ENCODE assay signal across 8 cellular contexts in genomic region chr6:135181333-135182119, GRCh38. TPM values are rescaled to one million over a fixed set of nuclear protein-coding genes. Genes with fewer than 3 reads are reported as not detected.
DNase-seq lines count a peak whose midpoint lies in the region; ATAC-seq, FAIRE-seq and TF ChIP-seq lines count a peak whose summit lies in the region.

No MANE protein-coding gene starts in this region.

- DNase-seq in GM12891 (ENCODE audit: insufficient read length, low spot score) (no peak), HuH-7 (ENCODE audit: low spot score) (peak; percentile 43), WERI-Rb-1 (peak; percentile 26), esophagus squamous epithelium (lab: John Stamatoyannopoulos, UW) (no peak), neural progenitor cell (ENCODE audit: low spot score) (peak; percentile 48), hippocampal formation (lab: John Stamatoyannopoulos, UW) (no peak), GM12892 (ENCODE audit: insufficient read length) (no peak)

- H3K4me1 Mint-ChIP-seq in neural progenitor cell: peaks cover 18% of the 10 kb centered on the region

- peaks cover 25% of the 10 kb centered on the region for H3K79me2 ChIP-seq in neural progenitor cell (ENCODE audit: low read depth)

- no peak for ATAC-seq in HG02884 (IDR thresholded peaks at IDR 0.05; ENCODE audit: unreplicated experiment)

- H3F3A ChIP-seq in neural progenitor cell (ENCODE audit: low read depth): peaks cover 17% of the 10 kb centered on the region

- H3K36me3 ChIP-seq in WERI-Rb-1 (peaks cover 5% of the 10 kb centered on the region; the same call in 1 of the 2 replicates), esophagus squamous epithelium (no peaks in the 10 kb centered on the region), neural progenitor cell (no peaks in the 10 kb centered on the region)

- H3K27me3 Mint-ChIP-seq in neural progenitor cell (ENCODE audit: insufficient read depth, low read depth): peaks cover 26% of the 10 kb centered on the region

- no peaks in the 10 kb centered on the region for H3K9me3 ChIP-seq in WERI-Rb-1 (ENCODE audit: severe bottlenecking)
- H3K9me3 ChIP-seq in esophagus squamous epithelium: no peaks in the 10 kb centered on the region
- H3K9me3 ChIP-seq in neural progenitor cell (ENCODE audit: low read depth): no peaks in the 10 kb centered on the region

- peak overlapping the region; percentile 92 for H3K4me3 Mint-ChIP-seq in neural progenitor cell

- FAIRE-seq in GM12891 (lab: Jason Lieb, UNC): peak; percentile 50
- no peak for FAIRE-seq in GM12892 (lab: Jason Lieb, UNC)

- no peak overlapping the region for H3K9ac ChIP-seq in neural progenitor cell

- 0 to 1% methylated on average over 12 to 19 of the region's 62 CpGs for WGBS in esophagus squamous epithelium, 2 donors

- H3K27ac Mint-ChIP-seq in neural progenitor cell: no peak overlapping the region

- TF ChIP-seq POLR2A in GM12891 (IDR thresholded peaks at IDR 0.05; ENCODE audit: low read depth, low read length): no peak; the same call in 1 of the 2 replicates
- no peak for TF ChIP-seq POLR2A in esophagus squamous epithelium (IDR thresholded peaks at IDR 0.05)
- no peak for TF ChIP-seq POLR2A in GM12892 (IDR thresholded peaks at IDR 0.05; ENCODE audit: low read depth, low read length)

- peak overlapping the region; percentile 88 for H3K27ac ChIP-seq in WERI-Rb-1
- peak overlapping the region in 3 of 4 donors; percentile 60 to 69 (median 65) for H3K27ac ChIP-seq in esophagus squamous epithelium
- H3K27ac ChIP-seq in neural progenitor cell: no peak overlapping the region

- intact Hi-C loops in esophagus squamous epithelium (cut with DNase I): no loop called here

- H3K9me3 Mint-ChIP-seq in neural progenitor cell: no peaks in the 10 kb centered on the region

- H3K27me3 ChIP-seq in WERI-Rb-1 (ENCODE audit: insufficient read depth, low read depth, severe bottlenecking): no peaks in the 10 kb centered on the region
- H3K27me3 ChIP-seq in esophagus squamous epithelium: peaks cover 0 to 35% (median 4%) of the 10 kb centered on the region in 4 donors
- peaks cover 45% of the 10 kb centered on the region for H3K27me3 ChIP-seq in neural progenitor cell

- TF ChIP-seq CTCF in WERI-Rb-1 (IDR thresholded peaks at IDR 0.05; ENCODE audit: low read depth, low read length): no peak
- TF ChIP-seq CTCF in esophagus squamous epithelium (IDR thresholded peaks at IDR 0.05): no peak
- TF ChIP-seq CTCF in neural progenitor cell (IDR thresholded peaks at IDR 0.05): no peak

- peak overlapping the region; percentile 93 for H2AFZ ChIP-seq in neural progenitor cell (replicated peaks)

- H3K4me1 ChIP-seq in esophagus squamous epithelium (peaks cover 3 to 63% (median 22%) of the 10 kb centered on the region in 3 donors), neural progenitor cell (peaks cover 5% of the 10 kb centered on the region)

- H3K4me2 ChIP-seq in neural progenitor cell: peak overlapping the region; percentile 97

- H4K20me1 ChIP-seq in neural progenitor cell (ENCODE audit: low read depth): peaks cover 10% of the 10 kb centered on the region

- H3K4me3 ChIP-seq in WERI-Rb-1 (ENCODE audit: low read depth, low read length) (peak overlapping the region; percentile 85), esophagus squamous epithelium (peak overlapping the region; percentile 43 to 79 (median 62)), neural progenitor cell (peak overlapping the region; percentile 76)

- H3K36me3 Mint-ChIP-seq in neural progenitor cell: no peaks in the 10 kb centered on the region

TF ChIP-seq in GM12891, 5 proteins besides CTCF, POLR2A, EP300 and RAD21:
- TF ChIP-seq SPI1 (IDR thresholded peaks at IDR 0.05; ENCODE audit: low read depth, low read length) (no peak), PAX5 (IDR thresholded peaks at IDR 0.05; ENCODE audit: insufficient read depth, low read length, severe bottlenecking) (no peak), POU2F2 (IDR thresholded peaks at IDR 0.05; ENCODE audit: low read depth, low read length) (no peak), POLR2AphosphoS5 (IDR thresholded peaks at IDR 0.05; ENCODE audit: low read depth, low read length) (no peak), TAF1 (IDR thresholded peaks at IDR 0.05; ENCODE audit: low read depth, low read length) (no peak)

RNA-seq across cellular contexts. Expression of gene MYB, which starts 0.4 kb away (rescaled TPM):
- polyA plus RNA-seq in GM12891 (2012; ENCODE audit: low read depth, missing spikeins): 18.5 TPM
- 1 to 10 TPM; 2.6 to 6.9 (median 3.1) TPM for total RNA-seq in esophagus squamous epithelium
- total RNA-seq in neural progenitor cell (ENCODE audit: low replicate concordance): 3.0 and 3.3 TPM in 2 replicates
- polyA plus RNA-seq in GM12892 (2012; ENCODE audit: missing spikeins): 34.5 TPM

Comparison
In these comparisons a context has a peak if more than half of its experiments do, and no peak if none do; other contexts are left out.
1. DNase-seq: peak in HuH-7 (single experiment), WERI-Rb-1 (single experiment) and neural progenitor cell (single experiment); none in GM12891 (single experiment), esophagus squamous epithelium (single experiment), hippocampal formation (0 of 2) and GM12892 (single experiment).
2. Peak in every context shown above with its lines, with median percentiles within 50 percentile points of each other: H3K4me3 ChIP-seq.